In genomic region chr1:1256956-1257871, GRCh38 we compare ENCODE assay signal across 1 cellular context.
TF ChIP-seq lines count a peak whose summit lies in the region.

No MANE protein-coding gene starts in this region.

TF ChIP-seq in SK-N-SH, 30 proteins besides CTCF, POLR2A, EP300 and RAD21:
- TF ChIP-seq JUND (IDR thresholded peaks at IDR 0.05) (no peak), REST (IDR thresholded peaks at IDR 0.05; ENCODE audit: low read depth, low read length) (no peak), SMC3 (IDR thresholded peaks at IDR 0.05; ENCODE audit: low read depth, low read length) (no peak), YY1 (IDR thresholded peaks at IDR 0.05; ENCODE audit: low read depth) (no peak), IRF3 (IDR thresholded peaks at IDR 0.05; ENCODE audit: low read depth, low read length) (no peak), MAX (IDR thresholded peaks at IDR 0.05; ENCODE audit: low read depth) (no peak), TCF12 (IDR thresholded peaks at IDR 0.05) (no peak), MXI1 (IDR thresholded peaks at IDR 0.05; ENCODE audit: low read depth, low read length) (no peak), TEAD4 (IDR thresholded peaks at IDR 0.05; ENCODE audit: borderline replicate concordance, insufficient read depth) (no peak), RXRA (IDR thresholded peaks at IDR 0.05; ENCODE audit: borderline replicate concordance, low read depth) (no peak), USF2 (IDR thresholded peaks at IDR 0.05; ENCODE audit: borderline replicate concordance, low read depth, low read length) (no peak)
